Comparison of ENCODE assay signal across 1 cellular context in genomic region chr5:179023528-179024189, GRCh38.
TF ChIP-seq lines count a peak whose summit lies in the region.

ZNF879 (plus strand) TSS chr5:179023804; CDS start chr5:179025005, 1,201 bp downstream.

TF ChIP-seq in HepG2, 621 proteins besides CTCF, POLR2A, EP300 and RAD21 (continued from another document and continues in another):
- TF ChIP-seq ZBTB20 (CRISPR knock-in tag; IDR thresholded peaks at IDR 0.05; ENCODE audit: borderline replicate concordance, low read depth), result no peak
- TF ChIP-seq RFXAP (CRISPR knock-in tag; IDR thresholded peaks at IDR 0.05; ENCODE audit: borderline replicate concordance), result peak; percentile 76
- peak; percentile 66 for TF ChIP-seq CREM (IDR thresholded peaks at IDR 0.05)
- no peak for TF ChIP-seq CREM (CRISPR knock-in tag; IDR thresholded peaks at IDR 0.05)
- TF ChIP-seq THAP8 (CRISPR knock-in tag; IDR thresholded peaks at IDR 0.05; ENCODE audit: borderline replicate concordance), result no peak
- TF ChIP-seq, protein P1, sequence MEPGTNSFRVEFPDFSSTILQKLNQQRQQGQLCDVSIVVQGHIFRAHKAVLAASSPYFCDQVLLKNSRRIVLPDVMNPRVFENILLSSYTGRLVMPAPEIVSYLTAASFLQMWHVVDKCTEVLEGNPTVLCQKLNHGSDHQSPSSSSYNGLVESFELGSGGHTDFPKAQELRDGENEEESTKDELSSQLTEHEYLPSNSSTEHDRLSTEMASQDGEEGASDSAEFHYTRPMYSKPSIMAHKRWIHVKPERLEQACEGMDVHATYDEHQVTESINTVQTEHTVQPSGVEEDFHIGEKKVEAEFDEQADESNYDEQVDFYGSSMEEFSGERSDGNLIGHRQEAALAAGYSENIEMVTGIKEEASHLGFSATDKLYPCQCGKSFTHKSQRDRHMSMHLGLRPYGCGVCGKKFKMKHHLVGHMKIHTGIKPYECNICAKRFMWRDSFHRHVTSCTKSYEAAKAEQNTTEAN (CRISPR knock-in tag; conservative IDR thresholded peaks at IDR 0.05), result 0 out of 2 replicates have a peak, but pooled peaks have one; percentile 43
- 0 out of 2 replicates have a peak, but pooled peaks have one; percentile 61 for TF ChIP-seq ZNF546 (CRISPR knock-in tag; conservative IDR thresholded peaks at IDR 0.05)
- peak; percentile 75; the same call in 1 of the 2 replicates for TF ChIP-seq ZNF891 (CRISPR knock-in tag; IDR thresholded peaks at IDR 0.05)
- TF ChIP-seq NFAT5 (CRISPR knock-in tag; IDR thresholded peaks at IDR 0.05), result 0 out of 2 replicates have a peak, but pooled peaks have one; percentile 33
- TF ChIP-seq TEAD3 (CRISPR knock-in tag; optimal IDR thresholded peaks at IDR 0.05; ENCODE audit: borderline replicate concordance), result peak; percentile 36
- TF ChIP-seq, protein P2, sequence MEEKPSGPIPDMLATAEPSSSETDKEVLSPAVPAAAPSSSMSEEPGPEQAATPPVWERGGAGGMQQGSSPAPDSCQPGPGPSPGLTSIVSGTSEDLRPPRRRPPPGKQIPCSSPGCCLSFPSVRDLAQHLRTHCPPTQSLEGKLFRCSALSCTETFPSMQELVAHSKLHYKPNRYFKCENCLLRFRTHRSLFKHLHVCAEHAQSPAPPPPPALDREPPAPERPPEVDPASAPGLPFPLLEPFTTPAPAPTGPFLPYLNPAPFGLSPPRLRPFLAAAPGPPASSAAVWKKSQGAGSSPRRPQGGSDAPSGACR (CRISPR knock-in tag; IDR thresholded peaks at IDR 0.05), result peak; percentile 40; the same call in 1 of the 2 replicates
- TF ChIP-seq MAX (IDR thresholded peaks at IDR 0.05), result peak; percentile 62; the same call in 1 of the 2 replicates
- TF ChIP-seq ZZZ3 (CRISPR knock-in tag; IDR thresholded peaks at IDR 0.05; ENCODE audit: borderline replicate concordance), result no peak
- TF ChIP-seq PHF8 (CRISPR knock-in tag; IDR thresholded peaks at IDR 0.05), result peak; percentile 51; the same call in 1 of the 2 replicates
- TF ChIP-seq NCOA5 (CRISPR knock-in tag; IDR thresholded peaks at IDR 0.05), result no peak
- TF ChIP-seq ZNF205 (CRISPR knock-in tag; IDR thresholded peaks at IDR 0.05), result 0 out of 2 replicates have a peak, but pooled peaks have one; percentile 18
- TF ChIP-seq KLF16 (CRISPR knock-in tag; IDR thresholded peaks at IDR 0.05), result peak in 1 of 2 experiments; percentile 22; a peak in 1 of 4 replicates
- no peak for TF ChIP-seq MAFG (CRISPR knock-in tag; IDR thresholded peaks at IDR 0.05)
- TF ChIP-seq FOXK1 (CRISPR knock-in tag; IDR thresholded peaks at IDR 0.05; ENCODE audit: borderline replicate concordance, low read depth), result peak; percentile 60; the same call in 1 of the 2 replicates
- TF ChIP-seq, protein P3, sequence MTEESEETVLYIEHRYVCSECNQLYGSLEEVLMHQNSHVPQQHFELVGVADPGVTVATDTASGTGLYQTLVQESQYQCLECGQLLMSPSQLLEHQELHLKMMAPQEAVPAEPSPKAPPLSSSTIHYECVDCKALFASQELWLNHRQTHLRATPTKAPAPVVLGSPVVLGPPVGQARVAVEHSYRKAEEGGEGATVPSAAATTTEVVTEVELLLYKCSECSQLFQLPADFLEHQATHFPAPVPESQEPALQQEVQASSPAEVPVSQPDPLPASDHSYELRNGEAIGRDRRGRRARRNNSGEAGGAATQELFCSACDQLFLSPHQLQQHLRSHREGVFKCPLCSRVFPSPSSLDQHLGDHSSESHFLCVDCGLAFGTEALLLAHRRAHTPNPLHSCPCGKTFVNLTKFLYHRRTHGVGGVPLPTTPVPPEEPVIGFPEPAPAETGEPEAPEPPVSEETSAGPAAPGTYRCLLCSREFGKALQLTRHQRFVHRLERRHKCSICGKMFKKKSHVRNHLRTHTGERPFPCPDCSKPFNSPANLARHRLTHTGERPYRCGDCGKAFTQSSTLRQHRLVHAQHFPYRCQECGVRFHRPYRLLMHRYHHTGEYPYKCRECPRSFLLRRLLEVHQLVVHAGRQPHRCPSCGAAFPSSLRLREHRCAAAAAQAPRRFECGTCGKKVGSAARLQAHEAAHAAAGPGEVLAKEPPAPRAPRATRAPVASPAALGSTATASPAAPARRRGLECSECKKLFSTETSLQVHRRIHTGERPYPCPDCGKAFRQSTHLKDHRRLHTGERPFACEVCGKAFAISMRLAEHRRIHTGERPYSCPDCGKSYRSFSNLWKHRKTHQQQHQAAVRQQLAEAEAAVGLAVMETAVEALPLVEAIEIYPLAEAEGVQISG (CRISPR knock-in tag; IDR thresholded peaks at IDR 0.05), result peak; percentile 80
- TF ChIP-seq, protein P4, sequence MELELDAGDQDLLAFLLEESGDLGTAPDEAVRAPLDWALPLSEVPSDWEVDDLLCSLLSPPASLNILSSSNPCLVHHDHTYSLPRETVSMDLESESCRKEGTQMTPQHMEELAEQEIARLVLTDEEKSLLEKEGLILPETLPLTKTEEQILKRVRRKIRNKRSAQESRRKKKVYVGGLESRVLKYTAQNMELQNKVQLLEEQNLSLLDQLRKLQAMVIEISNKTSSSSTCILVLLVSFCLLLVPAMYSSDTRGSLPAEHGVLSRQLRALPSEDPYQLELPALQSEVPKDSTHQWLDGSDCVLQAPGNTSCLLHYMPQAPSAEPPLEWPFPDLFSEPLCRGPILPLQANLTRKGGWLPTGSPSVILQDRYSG (CRISPR knock-in tag; IDR thresholded peaks at IDR 0.05), result peak; percentile 86; the same call in 1 of the 2 replicates
- TF ChIP-seq KAT8 (CRISPR knock-in tag; IDR thresholded peaks at IDR 0.05), result no peak; the same call in 1 of the 2 replicates
- TF ChIP-seq ZNF446 (CRISPR knock-in tag; IDR thresholded peaks at IDR 0.05), result 0 out of 2 replicates have a peak, but pooled peaks have one; percentile 31
- no peak for TF ChIP-seq ZNF354B (CRISPR knock-in tag; IDR thresholded peaks at IDR 0.05)
- TF ChIP-seq KMT2B (CRISPR knock-in tag; IDR thresholded peaks at IDR 0.05), result peak; percentile 68; the same call in 1 of the 2 replicates
- TF ChIP-seq ZNF552 (CRISPR knock-in tag; IDR thresholded peaks at IDR 0.05; ENCODE audit: borderline replicate concordance), result 0 out of 2 replicates have a peak, but pooled peaks have one; percentile 19
- 0 out of 2 replicates have a peak, but pooled peaks have one; percentile 41 for TF ChIP-seq MIXL1 (CRISPR knock-in tag; IDR thresholded peaks at IDR 0.05)
- TF ChIP-seq ZFP1 (CRISPR knock-in tag; IDR thresholded peaks at IDR 0.05), result no peak
- peak; percentile 89 for TF ChIP-seq HCFC1 (IDR thresholded peaks at IDR 0.05; ENCODE audit: low read depth, low read length)
- TF ChIP-seq, protein P5, sequence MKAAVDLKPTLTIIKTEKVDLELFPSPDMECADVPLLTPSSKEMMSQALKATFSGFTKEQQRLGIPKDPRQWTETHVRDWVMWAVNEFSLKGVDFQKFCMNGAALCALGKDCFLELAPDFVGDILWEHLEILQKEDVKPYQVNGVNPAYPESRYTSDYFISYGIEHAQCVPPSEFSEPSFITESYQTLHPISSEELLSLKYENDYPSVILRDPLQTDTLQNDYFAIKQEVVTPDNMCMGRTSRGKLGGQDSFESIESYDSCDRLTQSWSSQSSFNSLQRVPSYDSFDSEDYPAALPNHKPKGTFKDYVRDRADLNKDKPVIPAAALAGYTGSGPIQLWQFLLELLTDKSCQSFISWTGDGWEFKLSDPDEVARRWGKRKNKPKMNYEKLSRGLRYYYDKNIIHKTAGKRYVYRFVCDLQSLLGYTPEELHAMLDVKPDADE (CRISPR knock-in tag; IDR thresholded peaks at IDR 0.05), result 0 out of 2 replicates have a peak, but pooled peaks have one; percentile 55
- 0 out of 2 replicates have a peak, but pooled peaks have one; percentile 29 for TF ChIP-seq HOXD1 (CRISPR knock-in tag; IDR thresholded peaks at IDR 0.05)
- no peak for TF ChIP-seq DMAP1 (CRISPR knock-in tag; IDR thresholded peaks at IDR 0.05)
- TF ChIP-seq GABPB1 (CRISPR knock-in tag; IDR thresholded peaks at IDR 0.05), result peak; percentile 77
- TF ChIP-seq, protein P6, sequence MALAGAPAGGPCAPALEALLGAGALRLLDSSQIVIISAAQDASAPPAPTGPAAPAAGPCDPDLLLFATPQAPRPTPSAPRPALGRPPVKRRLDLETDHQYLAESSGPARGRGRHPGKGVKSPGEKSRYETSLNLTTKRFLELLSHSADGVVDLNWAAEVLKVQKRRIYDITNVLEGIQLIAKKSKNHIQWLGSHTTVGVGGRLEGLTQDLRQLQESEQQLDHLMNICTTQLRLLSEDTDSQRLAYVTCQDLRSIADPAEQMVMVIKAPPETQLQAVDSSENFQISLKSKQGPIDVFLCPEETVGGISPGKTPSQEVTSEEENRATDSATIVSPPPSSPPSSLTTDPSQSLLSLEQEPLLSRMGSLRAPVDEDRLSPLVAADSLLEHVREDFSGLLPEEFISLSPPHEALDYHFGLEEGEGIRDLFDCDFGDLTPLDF (CRISPR knock-in tag; IDR thresholded peaks at IDR 0.05), result no peak
- peak; percentile 85; the same call in 1 of the 2 replicates for TF ChIP-seq RNF2 (conservative IDR thresholded peaks at IDR 0.05; ENCODE audit: low read depth)
- TF ChIP-seq ZNF777 (CRISPR knock-in tag; IDR thresholded peaks at IDR 0.05), result peak; percentile 91
- peak; percentile 74; the same call in 1 of the 2 replicates for TF ChIP-seq CCDC6 (CRISPR knock-in tag; IDR thresholded peaks at IDR 0.05)
- TF ChIP-seq ZC3H13 (CRISPR knock-in tag; IDR thresholded peaks at IDR 0.05), result 0 out of 2 replicates have a peak, but pooled peaks have one; percentile 22
- peak; percentile 11; the same call in 1 of the 2 replicates for TF ChIP-seq RXRB (CRISPR knock-in tag; IDR thresholded peaks at IDR 0.05; ENCODE audit: borderline replicate concordance)
- peak; percentile 93 for TF ChIP-seq ZFY (CRISPR knock-in tag; IDR thresholded peaks at IDR 0.05)
- TF ChIP-seq GRHL1 (CRISPR knock-in tag; conservative IDR thresholded peaks at IDR 0.05), result no peak
- no peak for TF ChIP-seq NONO (IDR thresholded peaks at IDR 0.05)
- TF ChIP-seq NONO (CRISPR knock-in tag; conservative IDR thresholded peaks at IDR 0.05), result peak; percentile 42; the same call in 1 of the 2 replicates
- peak; percentile 46; the same call in 1 of the 2 replicates for TF ChIP-seq HES4 (CRISPR knock-in tag; IDR thresholded peaks at IDR 0.05; ENCODE audit: borderline replicate concordance)
- peak; percentile 41; the same call in 1 of the 2 replicates for TF ChIP-seq ZGPAT (CRISPR knock-in tag; IDR thresholded peaks at IDR 0.05)
- TF ChIP-seq HDAC1 (CRISPR knock-in tag; IDR thresholded peaks at IDR 0.05), result peak; percentile 25; the same call in 1 of the 2 replicates
